Comparison of ENCODE assay signal across 13 cellular contexts in genomic region chr7:43076189-43076605, GRCh38. TPM values are rescaled to one million over a fixed set of nuclear protein-coding genes. Genes with fewer than 3 reads are reported as not detected.
DNase-seq lines count a peak whose midpoint lies in the region; ATAC-seq and TF ChIP-seq lines count a peak whose summit lies in the region.
"Had no signal": no experiment of that assay in that cellular context is flagged by ENCODE, and none has a peak within 500 bp of the region (broad histone marks: within the 10 kb centered on the region; RNA-seq: fewer than 3 reads in every experiment).

No MANE protein-coding gene starts in this region.

- peaks cover 12% of the 10 kb centered on the region for H3K4me1 Mint-ChIP-seq in activated CD4-positive, alpha-beta T cell treated with anti-CD3 and anti-CD28 coated beads for 36 hours
- H3K4me1 Mint-ChIP-seq in activated CD4-positive, alpha-beta T cell treated with anti-CD3 and anti-CD28 coated beads, Interleukin-2, amount 10 ng/mL, durations not matched to agents 7 days and 5 days, result no peaks in the 10 kb centered on the region
- H3K4me1 Mint-ChIP-seq in H9 (peaks cover 36 to 39% of the 10 kb centered on the region in 2 experiments), neural progenitor cell (peaks cover 6% of the 10 kb centered on the region), endodermal cell (peaks cover 32% of the 10 kb centered on the region)

- H4K5ac ChIP-seq in H9 (ENCODE audit: insufficient read length, low read depth, low read length), result no peak overlapping the region

- H2AFZ ChIP-seq in H9 (ENCODE audit: low read length) (no peak overlapping the region), neural progenitor cell (replicated peaks) (peak overlapping the region; percentile 81)

- H3K18ac ChIP-seq in H9 (ENCODE audit: insufficient read length, low read depth, low read length), result no peak overlapping the region

- H3K27me3 Mint-ChIP-seq in activated CD4-positive, alpha-beta T cell treated with anti-CD3 and anti-CD28 coated beads for 36 hours, result peaks cover 21% of the 10 kb centered on the region
- peaks cover 11% of the 10 kb centered on the region for H3K27me3 Mint-ChIP-seq in activated CD4-positive, alpha-beta T cell treated with anti-CD3 and anti-CD28 coated beads, Interleukin-2, amount 10 ng/mL, durations not matched to agents 7 days and 5 days
- no peaks in the 10 kb centered on the region; the same call in 1 of the 2 replicates for H3K27me3 Mint-ChIP-seq in H9 (ENCODE audit: low read depth)
- H3K27me3 Mint-ChIP-seq in neural progenitor cell (ENCODE audit: insufficient read depth, low read depth), result peaks cover 7% of the 10 kb centered on the region
- no peaks in the 10 kb centered on the region for H3K27me3 Mint-ChIP-seq in endodermal cell (ENCODE audit: insufficient read depth)

- H3K36me3 ChIP-seq in neural progenitor cell (no peaks in the 10 kb centered on the region), endodermal cell (ENCODE audit: control insufficient read depth, insufficient read depth, low read length) (no peaks in the 10 kb centered on the region)
- H3K36me3 ChIP-seq: ovary had no signal

- no peak overlapping the region for H3K56ac ChIP-seq in H9 (ENCODE audit: insufficient read length, low read depth, low read length)

- H4K8ac ChIP-seq in H9 (replicated peaks; ENCODE audit: insufficient read length, low read depth, low read length), result no peak overlapping the region

- WGBS in H9 (ENCODE audit: extremely low coverage, insufficient read length, low lambda C conversion rate), result no CpG with 5 or more reads among the region's 5 CpGs
- 87 to 95% methylated on average over 4 to 5 of the region's 5 CpGs for WGBS in endodermal cell (ENCODE audit: insufficient coverage in 1 of 2, insufficient read length in 1 of 2), 2 experiments

- peaks cover 36% of the 10 kb centered on the region for H3F3A ChIP-seq in neural progenitor cell (ENCODE audit: low read depth)

- ATAC-seq in activated CD4-positive, alpha-beta T cell treated with anti-CD3 and anti-CD28 coated beads for 36 hours, result peak; percentile 89

- H3K23ac ChIP-seq in H9 (ENCODE audit: insufficient read length, low read depth, low read length), result no peak overlapping the region

- H2BK120ac ChIP-seq in H9 (ENCODE audit: low read depth, low read length, poor library complexity, severe bottlenecking), result no peak overlapping the region

- no peak overlapping the region for H2AK5ac ChIP-seq in H9 (ENCODE audit: insufficient read length, low read length)

- H4K91ac ChIP-seq in H9 (ENCODE audit: insufficient read length, low read depth, low read length), result no peak overlapping the region

- no peak overlapping the region for H3K27ac ChIP-seq in H9 (ENCODE audit: insufficient read length, low read depth, low read length)
- peak overlapping the region; percentile 2 for H3K27ac ChIP-seq in neural progenitor cell
- H3K27ac ChIP-seq in endodermal cell (ENCODE audit: low read depth, low read length), result no peak overlapping the region
- H3K27ac ChIP-seq: ovary had no signal

- no peak overlapping the region for H3K4me3 ChIP-seq in neural progenitor cell
- no peak overlapping the region for H3K4me3 ChIP-seq in endodermal cell (ENCODE audit: low read length)
- H3K4me3 ChIP-seq: ovary had no signal

- no peak overlapping the region for H3K27ac Mint-ChIP-seq in activated CD4-positive, alpha-beta T cell treated with anti-CD3 and anti-CD28 coated beads for 36 hours
- no peak overlapping the region for H3K27ac Mint-ChIP-seq in activated CD4-positive, alpha-beta T cell treated with anti-CD3 and anti-CD28 coated beads, Interleukin-2, amount 10 ng/mL, durations not matched to agents 7 days and 5 days
- H3K27ac Mint-ChIP-seq in H9, result no peak overlapping the region
- H3K27ac Mint-ChIP-seq in neural progenitor cell, result no peak overlapping the region
- H3K27ac Mint-ChIP-seq in endodermal cell, result no peak overlapping the region

- no peak overlapping the region for H2BK20ac ChIP-seq in H9 (ENCODE audit: low read depth, low read length, poor library complexity, severe bottlenecking)

- intact Hi-C loops in activated CD4-positive, alpha-beta T cell treated with anti-CD3 and anti-CD28 coated beads for 36 hours (cut with DNase I, micrococcal nuclease), result loop anchor here in 1 of 2 experiments (2.0 to 10.0 kb wide), 4 partner anchors 114 to 1194 kb away; no protein-coding TSS in a partner anchor

- H3K9me3 ChIP-seq in H9 (ENCODE audit: control insufficient read depth, low read depth, low read length) (no peaks in the 10 kb centered on the region), neural progenitor cell (ENCODE audit: low read depth) (no peaks in the 10 kb centered on the region), endodermal cell (ENCODE audit: control insufficient read depth, low read length) (no peaks in the 10 kb centered on the region)
- H3K9me3 ChIP-seq: ovary had no signal

- no peaks in the 10 kb centered on the region for H3K36me3 Mint-ChIP-seq in activated CD4-positive, alpha-beta T cell treated with anti-CD3 and anti-CD28 coated beads for 36 hours (ENCODE audit: low read depth)
- H3K36me3 Mint-ChIP-seq in activated CD4-positive, alpha-beta T cell treated with anti-CD3 and anti-CD28 coated beads, Interleukin-2, amount 10 ng/mL, durations not matched to agents 7 days and 5 days (ENCODE audit: low read depth), result no peaks in the 10 kb centered on the region
- H3K36me3 Mint-ChIP-seq in H9 (ENCODE audit: insufficient read depth in 1 of 3, low read depth in 3 of 3) (no peaks in the 10 kb centered on the region), neural progenitor cell (no peaks in the 10 kb centered on the region), endodermal cell (ENCODE audit: low read depth) (no peaks in the 10 kb centered on the region)

- H3K27me3 ChIP-seq in H9 (ENCODE audit: insufficient read depth, low read length) (no peaks in the 10 kb centered on the region), neural progenitor cell (no peaks in the 10 kb centered on the region), endodermal cell (ENCODE audit: control insufficient read depth, insufficient read depth, low read length, poor library complexity, severe bottlenecking) (no peaks in the 10 kb centered on the region)
- H3K27me3 ChIP-seq: ovary had no signal

- CTCF ChIA-PET in activated CD4-positive, alpha-beta T cell treated with anti-CD3 and anti-CD28 coated beads for 36 hours (lab: Charles Lee), result interaction anchor here (0.5 to 0.8 kb wide), 2 partner anchors 20 to 135 kb away, joined by 3 read pairs; no protein-coding TSS in a partner anchor
- CTCF ChIA-PET in activated CD4-positive, alpha-beta T cell treated with anti-CD3 and anti-CD28 coated beads, Interleukin-2, amount 10 ng/mL, durations not matched to agents 7 days and 5 days (lab: Charles Lee), result interaction anchor here (0.6 kb wide), 1 partner anchor 20 kb away, joined by 3 read pairs; no protein-coding TSS in a partner anchor

- H3T11ph ChIP-seq in H9 (ENCODE audit: low read length), result no peak overlapping the region

- H2BK5ac ChIP-seq in H9 (ENCODE audit: insufficient read length, low read length), result no peak overlapping the region

- H3K4me2 ChIP-seq in H9 (ENCODE audit: insufficient read depth, insufficient read length, low read length) (no peak overlapping the region), neural progenitor cell (no peak overlapping the region)

- H3K4ac ChIP-seq in H9 (ENCODE audit: low read depth, low read length), result no peak overlapping the region

- H3K4me1 ChIP-seq in H9 (ENCODE audit: insufficient read depth, low read length) (peaks cover 10% of the 10 kb centered on the region), neural progenitor cell (peaks cover 32% of the 10 kb centered on the region), endodermal cell (ENCODE audit: control insufficient read depth, insufficient read depth, low read length) (peaks cover 9% of the 10 kb centered on the region)

- POLR2A ChIA-PET in activated CD4-positive, alpha-beta T cell treated with anti-CD3 and anti-CD28 coated beads for 36 hours (lab: Charles Lee), result no interaction called here
- POLR2A ChIA-PET in activated CD4-positive, alpha-beta T cell treated with anti-CD3 and anti-CD28 coated beads, Interleukin-2, amount 10 ng/mL, durations not matched to agents 7 days and 5 days (lab: Charles Lee), result no interaction called here

- H3K23me2 ChIP-seq in H9 (ENCODE audit: insufficient read length, low read depth, low read length, poor library complexity, severe bottlenecking), result no peaks in the 10 kb centered on the region

- no peaks in the 10 kb centered on the region for H3K79me1 ChIP-seq in H9 (ENCODE audit: insufficient read depth, low read depth, low read length, poor library complexity, severe bottlenecking)

- H3K4me3 Mint-ChIP-seq in activated CD4-positive, alpha-beta T cell treated with anti-CD3 and anti-CD28 coated beads for 36 hours, result no peak overlapping the region
- H3K4me3 Mint-ChIP-seq in activated CD4-positive, alpha-beta T cell treated with anti-CD3 and anti-CD28 coated beads, Interleukin-2, amount 10 ng/mL, durations not matched to agents 7 days and 5 days, result no peak overlapping the region
- H3K4me3 Mint-ChIP-seq in H9, result no peak overlapping the region
- no peak overlapping the region for H3K4me3 Mint-ChIP-seq in neural progenitor cell
- H3K4me3 Mint-ChIP-seq in endodermal cell, result no peak overlapping the region

- TF ChIP-seq CTCF in H9 (conservative IDR thresholded peaks at IDR 0.05) (no peak), neural progenitor cell (IDR thresholded peaks at IDR 0.05) (no peak), endodermal cell (conservative IDR thresholded peaks at IDR 0.05) (no peak)

- H3K79me2 ChIP-seq in H9 (ENCODE audit: insufficient read depth, low read length) (no peaks in the 10 kb centered on the region), neural progenitor cell (ENCODE audit: low read depth) (no peaks in the 10 kb centered on the region)

- peak; percentile 41 for DNase-seq in activated CD4-positive, alpha-beta T cell treated with anti-CD3 and anti-CD28 coated beads for 36 hours
- DNase-seq in activated CD4-positive, alpha-beta T cell treated with anti-CD3 and anti-CD28 coated beads, Interleukin-2, amount 10 ng/mL, durations not matched to agents 7 days and 5 days, result no peak
- DNase-seq in H9, result peak; percentile 40
- peak; percentile 77 for DNase-seq in RPMI7951 (ENCODE audit: low read depth)
- no peak for DNase-seq in neural progenitor cell (ENCODE audit: low spot score)
- no peak for DNase-seq in epidermal melanocyte (ENCODE audit: insufficient read length, low spot score)
- no peak for DNase-seq in putamen (ENCODE audit: low spot score)
- no peak for DNase-seq in endodermal cell
- DNase-seq: ACHN; activated CD4-positive, CD25-positive, alpha-beta regulatory T cell treated with anti-CD3 and anti-CD28 coated beads, Interleukin-2, amount 50 U/mL, for 72 hours; caudate nucleus; NCI-H524 treated with DMSO at 0.1 percent for 48 hours; ovary had no signal

- H3K9me3 Mint-ChIP-seq in activated CD4-positive, alpha-beta T cell treated with anti-CD3 and anti-CD28 coated beads for 36 hours (ENCODE audit: low read depth), result no peaks in the 10 kb centered on the region
- no peaks in the 10 kb centered on the region for H3K9me3 Mint-ChIP-seq in activated CD4-positive, alpha-beta T cell treated with anti-CD3 and anti-CD28 coated beads, Interleukin-2, amount 10 ng/mL, durations not matched to agents 7 days and 5 days
- no peaks in the 10 kb centered on the region; a peak in 1 of 5 replicates for H3K9me3 Mint-ChIP-seq in H9
- H3K9me3 Mint-ChIP-seq in neural progenitor cell, result no peaks in the 10 kb centered on the region
- no peaks in the 10 kb centered on the region for H3K9me3 Mint-ChIP-seq in endodermal cell

- no peak overlapping the region for H3K9ac ChIP-seq in H9 (ENCODE audit: extremely low read depth, insufficient read length, low read length)
- no peak overlapping the region for H3K9ac ChIP-seq in neural progenitor cell
- no peak overlapping the region for H3K9ac ChIP-seq in endodermal cell (ENCODE audit: extremely low read depth, low read length, poor library complexity, severe bottlenecking)

- no peak overlapping the region for H2BK15ac ChIP-seq in H9 (ENCODE audit: low read depth, low read length)

- no peak overlapping the region for H3K14ac ChIP-seq in H9 (ENCODE audit: insufficient read depth, low read length)

- H4K20me1 ChIP-seq in H9 (ENCODE audit: control insufficient read depth, insufficient read depth, insufficient read length), result no peaks in the 10 kb centered on the region
- H4K20me1 ChIP-seq in neural progenitor cell (ENCODE audit: low read depth), result no peaks in the 10 kb centered on the region

- H2BK12ac ChIP-seq in H9 (ENCODE audit: insufficient read length, low read depth, low read length), result no peak overlapping the region

RNA-seq across cellular contexts. Expression of gene HECW1, which starts 36.2 kb away (rescaled TPM):
- total RNA-seq in activated CD4-positive, alpha-beta T cell treated with anti-CD3 and anti-CD28 coated beads for 36 hours, result not detected
- not detected for total RNA-seq in activated CD4-positive, alpha-beta T cell treated with anti-CD3 and anti-CD28 coated beads, Interleukin-2, amount 10 ng/mL, durations not matched to agents 7 days and 5 days
- 4.5 and 5.0 TPM in 2 replicates for total RNA-seq in H9 (2021)
- total RNA-seq in RPMI7951 (2014; rRNA removed; shearing (Covaris generic)), result 12.9 and 18.3 TPM in 2 replicates
- 0.11 and 0.28 TPM in 2 replicates for total RNA-seq in neural progenitor cell (ENCODE audit: low replicate concordance)
- 10 to 100 TPM in 1 of 2 donors, 1 to 10 TPM in 1; 4.6 to 12.0 TPM for total RNA-seq in endodermal cell
- polyA plus RNA-seq in endodermal cell (2013, experiment 1 of 2), result 1.6 TPM
- polyA plus RNA-seq in endodermal cell (2013, experiment 2 of 2), result 0.62 TPM

Comparison
In these comparisons a context has a peak if more than half of its experiments do, and no peak if none do; other contexts are left out.
1. DNase-seq: peak in activated CD4-positive, alpha-beta T cell treated with anti-CD3 and anti-CD28 coated beads for 36 hours (single experiment), H9 (single experiment) and RPMI7951 (single experiment); none in activated CD4-positive, alpha-beta T cell treated with anti-CD3 and anti-CD28 coated beads, Interleukin-2, amount 10 ng/mL, durations not matched to agents 7 days and 5 days (single experiment), neural progenitor cell (single experiment), epidermal melanocyte (single experiment), putamen (single experiment) and endodermal cell (single experiment).